In genomic region chr21:46298083-46298412, GRCh38 we compare ENCODE assay signal across 8 cellular contexts. TPM values are rescaled to one million over a fixed set of nuclear protein-coding genes. Genes with fewer than 3 reads are reported as not detected.
DNase-seq lines count a peak whose midpoint lies in the region; ATAC-seq, FAIRE-seq and TF ChIP-seq lines count a peak whose summit lies in the region.

No MANE protein-coding gene starts in this region.

- H3K36me3 Mint-ChIP-seq in neural progenitor cell = peaks cover 22% of the 10 kb centered on the region

- H4K20me1 ChIP-seq in BLaER1 treated with 17β-estradiol and CSF1 and Interleukin-3, amounts not matched to agents 10 nM and 100 nM = peaks cover 0 to 20% (median 0%) of the 10 kb centered on the region in 11 experiments; a peak in 5 of 22 replicates
- no peaks in the 10 kb centered on the region for H4K20me1 ChIP-seq in neural progenitor cell (ENCODE audit: low read depth)

- H3K36me3 ChIP-seq in BLaER1 treated with 17β-estradiol and CSF1 and Interleukin-3, amounts not matched to agents 10 nM and 100 nM = peaks cover 4 to 49% (median 43%) of the 10 kb centered on the region in 11 experiments; a peak in 20 of 22 replicates
- H3K36me3 ChIP-seq in HUES64 (ENCODE audit: insufficient read depth, low read length) (peaks cover 32% of the 10 kb centered on the region), esophagus (ENCODE audit: control insufficient read depth in 2 of 2, insufficient read depth in 2 of 2, low read length in 1 of 2) (peaks cover 0 to 5% of the 10 kb centered on the region in 2 donors), neural progenitor cell (no peaks in the 10 kb centered on the region), aorta (ENCODE audit: control insufficient read depth in 1 of 2, insufficient read depth in 2 of 2, low read length in 1 of 2) (no peaks in the 10 kb centered on the region)

- DNase-seq in neural progenitor cell (ENCODE audit: low spot score) (no peak), aorta (no peak), HTR-8/SVneo (ENCODE audit: insufficient read length, low spot score) (no peak), NCI-H446 treated with DMSO at 0.1 percent for 48 hours (lab: John Stamatoyannopoulos, UW) (no peak)

- H3K27ac Mint-ChIP-seq in neural progenitor cell = peak overlapping the region; percentile 96

- no peaks in the 10 kb centered on the region for H3K79me2 ChIP-seq in neural progenitor cell (ENCODE audit: low read depth)

- H3K9ac ChIP-seq in BLaER1 treated with 17β-estradiol and CSF1 and Interleukin-3, amounts not matched to agents 10 nM and 100 nM = peak overlapping the region in 10 of 11 experiments; percentile 53 to 71 (median 64); a peak in 19 of 22 replicates
- H3K9ac ChIP-seq in HUES64 (ENCODE audit: low read depth, low read length) (no peak overlapping the region), neural progenitor cell (no peak overlapping the region)

- 93% methylated on average over 18 of the region's 18 CpGs for WGBS in HUES64
- 17 to 19% methylated on average over 18 of the region's 18 CpGs for WGBS in esophagus, 2 donors
- 12 to 20% methylated on average over 18 of the region's 18 CpGs for WGBS in aorta, 2 donors

- H3K4me3 Mint-ChIP-seq in neural progenitor cell = no peak overlapping the region

- H3K9me3 ChIP-seq in BLaER1 treated with 17β-estradiol and CSF1 and Interleukin-3, amounts not matched to agents 10 nM and 100 nM (replicated peaks in 1 of 11) = no peaks in the 10 kb centered on the region
- H3K9me3 ChIP-seq in HUES64 (ENCODE audit: insufficient read depth, low read depth, low read length) (no peaks in the 10 kb centered on the region), esophagus (ENCODE audit: control insufficient read depth in 2 of 2, insufficient read depth in 1 of 2, low read depth in 1 of 2, low read length in 1 of 2) (no peaks in the 10 kb centered on the region), neural progenitor cell (ENCODE audit: low read depth) (no peaks in the 10 kb centered on the region), aorta (ENCODE audit: control insufficient read depth, low read length) (no peaks in the 10 kb centered on the region)

- peaks cover 5% of the 10 kb centered on the region for H3K27me3 Mint-ChIP-seq in neural progenitor cell (ENCODE audit: insufficient read depth, low read depth)

- H3K4me1 Mint-ChIP-seq in neural progenitor cell = peaks cover 6% of the 10 kb centered on the region

- no peak for ATAC-seq in aorta (ENCODE audit: low FRiP score)
- ATAC-seq in GM21576 (IDR thresholded peaks at IDR 0.05; ENCODE audit: unreplicated experiment) = no peak

- no peak for FAIRE-seq in HTR-8/SVneo (lab: Jason Lieb, UNC)

- TF ChIP-seq CTCF in neural progenitor cell (IDR thresholded peaks at IDR 0.05) = no peak

- peak overlapping the region in 4 of 11 experiments; percentile 13 to 33 (median 28); a peak in 5 of 22 replicates for H3K27ac ChIP-seq in BLaER1 treated with 17β-estradiol and CSF1 and Interleukin-3, amounts not matched to agents 10 nM and 100 nM
- H3K27ac ChIP-seq in HUES64 (ENCODE audit: low read depth, low read length) (no peak overlapping the region), esophagus (ENCODE audit: low read depth in 2 of 2, low read length in 1 of 2) (peak overlapping the region in 1 of 2 donors; percentile 52), neural progenitor cell (no peak overlapping the region), aorta (ENCODE audit: low read depth in 1 of 2, low read length in 2 of 2) (no peak overlapping the region)

- peak overlapping the region; percentile 44 to 66 (median 52); a peak in 17 of 20 replicates for H3K4me3 ChIP-seq in BLaER1 treated with 17β-estradiol and CSF1 and Interleukin-3, amounts not matched to agents 10 nM and 100 nM
- H3K4me3 ChIP-seq in HUES64 (ENCODE audit: low read length) (peak overlapping the region; percentile 39), esophagus (ENCODE audit: low read depth in 1 of 2, low read length in 2 of 2) (peak overlapping the region; percentile 50 to 52), neural progenitor cell (peak overlapping the region; percentile 21), aorta (ENCODE audit: low read length in 2 of 2) (peak overlapping the region in 1 of 2 donors; percentile 8)

- peaks cover 11 to 23% (median 21%) of the 10 kb centered on the region in 10 experiments for H3K4me1 ChIP-seq in BLaER1 treated with 17β-estradiol and CSF1 and Interleukin-3, amounts not matched to agents 10 nM and 100 nM
- H3K4me1 ChIP-seq in HUES64 (ENCODE audit: insufficient read depth, low read length) (peaks cover 5% of the 10 kb centered on the region), esophagus (ENCODE audit: control insufficient read depth in 2 of 2, insufficient read depth in 2 of 2, low read length in 1 of 2) (peaks cover 0 to 8% of the 10 kb centered on the region in 2 donors), neural progenitor cell (no peaks in the 10 kb centered on the region), aorta (ENCODE audit: control insufficient read depth in 1 of 2, insufficient read depth in 2 of 2, low read length in 2 of 2) (no peaks in the 10 kb centered on the region)

- peak overlapping the region; percentile 79 to 91 (median 87) for H3K4me2 ChIP-seq in BLaER1 treated with 17β-estradiol and CSF1 and Interleukin-3, amounts not matched to agents 10 nM and 100 nM
- peak overlapping the region; percentile 54 for H3K4me2 ChIP-seq in neural progenitor cell

- peaks cover 0 to 11% (median 8%) of the 10 kb centered on the region in 11 experiments; a peak in 9 of 22 replicates for H3K27me3 ChIP-seq in BLaER1 treated with 17β-estradiol and CSF1 and Interleukin-3, amounts not matched to agents 10 nM and 100 nM
- H3K27me3 ChIP-seq in HUES64 (ENCODE audit: insufficient read depth, low read length) (no peaks in the 10 kb centered on the region), esophagus (ENCODE audit: control insufficient read depth in 1 of 2, insufficient read depth in 2 of 2, low read length in 2 of 2) (no peaks in the 10 kb centered on the region), neural progenitor cell (peaks cover 9% of the 10 kb centered on the region), aorta (ENCODE audit: control insufficient read depth in 1 of 2, insufficient read depth in 2 of 2, low read length in 1 of 2) (no peaks in the 10 kb centered on the region)

- H2AFZ ChIP-seq in neural progenitor cell (replicated peaks) = no peak overlapping the region

- H3K9me3 Mint-ChIP-seq in neural progenitor cell = no peaks in the 10 kb centered on the region

- peaks cover 12% of the 10 kb centered on the region for H3F3A ChIP-seq in neural progenitor cell (ENCODE audit: low read depth)

- intact Hi-C loops in aorta (cut with DNase I) = no loop called here

RNA-seq across cellular contexts. Expression of gene YBEY, which starts 11.9 kb away (rescaled TPM):
- 32.6 TPM for polyA plus RNA-seq in HUES64 (2013, experiment 1 of 2)
- 33.0 TPM for polyA plus RNA-seq in HUES64 (2013, experiment 2 of 2)
- 10 to 100 TPM in 1 of 2 donors, 1 to 10 TPM in 1; 7.1 to 11.9 TPM for polyA plus RNA-seq in esophagus
- 42.2 and 47.3 TPM in 2 replicates for total RNA-seq in neural progenitor cell (ENCODE audit: low replicate concordance)
- total RNA-seq in aorta = 10 to 100 TPM in 1 of 2 donors, 1 to 10 TPM in 1; 7.7 to 11.3 TPM
- polyA plus RNA-seq in aorta = 10 to 100 TPM; 15.7 to 16.7 TPM

RNA-seq across cellular contexts. Expression of gene MCM3AP, which starts 12.6 kb away (rescaled TPM):
- 73.6 TPM for polyA plus RNA-seq in HUES64 (2013, experiment 1 of 2)
- polyA plus RNA-seq in HUES64 (2013, experiment 2 of 2) = 62.8 TPM
- polyA plus RNA-seq in esophagus = 10 to 100 TPM; 27.1 to 29.2 TPM
- 72.4 and 101 TPM in 2 replicates for total RNA-seq in neural progenitor cell (ENCODE audit: low replicate concordance)
- total RNA-seq in aorta = 100 to 1,000 TPM in 1 of 2 donors, 10 to 100 TPM in 1; 73.0 to 111 TPM
- polyA plus RNA-seq in aorta = 10 to 100 TPM; 14.7 to 61.1 TPM

RNA-seq across cellular contexts. Expression of gene C21orf58, which starts 25.6 kb away (rescaled TPM):
- polyA plus RNA-seq in HUES64 (2013, experiment 1 of 2) = 8.8 TPM
- 11.2 TPM for polyA plus RNA-seq in HUES64 (2013, experiment 2 of 2)
- polyA plus RNA-seq in esophagus = 1 to 10 TPM; 2.5 to 7.1 TPM
- total RNA-seq in neural progenitor cell (ENCODE audit: low replicate concordance) = 26.2 and 49.2 TPM in 2 replicates
- total RNA-seq in aorta = 1 to 10 TPM in 1 of 2 donors, under 1 TPM in 1; 0.81 to 3.7 TPM
- polyA plus RNA-seq in aorta = 1 to 10 TPM in 1 of 2 donors, under 1 TPM in 1; 0.38 to 2.5 TPM

RNA-seq across cellular contexts. Expression of gene PCNT, which starts 25.9 kb away (rescaled TPM):
- polyA plus RNA-seq in HUES64 (2013, experiment 1 of 2) = 19.5 TPM
- polyA plus RNA-seq in HUES64 (2013, experiment 2 of 2) = 17.4 TPM
- 10 to 100 TPM; 14.1 to 14.9 TPM for polyA plus RNA-seq in esophagus
- total RNA-seq in neural progenitor cell (ENCODE audit: low replicate concordance) = 32.3 and 42.0 TPM in 2 replicates
- total RNA-seq in aorta = 10 to 100 TPM; 30.7 to 33.0 TPM
- polyA plus RNA-seq in aorta = 10 to 100 TPM in 1 of 2 donors, 1 to 10 TPM in 1; 6.4 to 21.6 TPM

Comparison
In these comparisons a context has a peak if more than half of its experiments do, and no peak if none do; other contexts are left out.
1. H3K9ac ChIP-seq: peak in BLaER1 treated with 17β-estradiol and CSF1 and Interleukin-3, amounts not matched to agents 10 nM and 100 nM (10 of 11); none in HUES64 (single experiment) and neural progenitor cell (single experiment).